ENCODE assay signal across 1 cellular context in genomic region chr20:37510226-37510625, GRCh38.
TF ChIP-seq lines count a peak whose summit lies in the region.

No MANE protein-coding gene starts in this region.

TF ChIP-seq in HepG2, 621 proteins besides CTCF, POLR2A, EP300 and RAD21:
- TF ChIP-seq ZNF382 (CRISPR knock-in tag; IDR thresholded peaks at IDR 0.05; ENCODE audit: borderline replicate concordance) (no peak), KDM4B (CRISPR knock-in tag; IDR thresholded peaks at IDR 0.05) (no peak), SIX4 (CRISPR knock-in tag; IDR thresholded peaks at IDR 0.05) (no peak), ZNF121 (CRISPR knock-in tag; IDR thresholded peaks at IDR 0.05) (no peak), RFX1 (IDR thresholded peaks at IDR 0.05) (no peak), YEATS4 (CRISPR knock-in tag; IDR thresholded peaks at IDR 0.05; ENCODE audit: borderline replicate concordance) (no peak), ZBTB43 (CRISPR knock-in tag; conservative IDR thresholded peaks at IDR 0.05) (no peak), ZNF549 (CRISPR knock-in tag; IDR thresholded peaks at IDR 0.05) (no peak), SOX13 (IDR thresholded peaks at IDR 0.05) (no peak), SOX13 (CRISPR knock-in tag; conservative IDR thresholded peaks at IDR 0.05 in 1 of 2, IDR thresholded peaks at IDR 0.05 in 1 of 2) (no peak), ZMYM3 (CRISPR knock-in tag; IDR thresholded peaks at IDR 0.05) (no peak), ARID3A (IDR thresholded peaks at IDR 0.05; ENCODE audit: low read depth, low read length) (no peak), ARID2 (CRISPR knock-in tag; IDR thresholded peaks at IDR 0.05; ENCODE audit: borderline replicate concordance) (no peak), ZUFSP (CRISPR knock-in tag; IDR thresholded peaks at IDR 0.05; ENCODE audit: borderline replicate concordance) (no peak), ZFP62 (CRISPR knock-in tag; IDR thresholded peaks at IDR 0.05) (no peak), ZNF205 (CRISPR knock-in tag; IDR thresholded peaks at IDR 0.05) (no peak)
TF ChIP-seq in HepG2: peak in this region for 0.
